ENCODE assay signal across 21 cellular contexts in the genomic region with DNA sequence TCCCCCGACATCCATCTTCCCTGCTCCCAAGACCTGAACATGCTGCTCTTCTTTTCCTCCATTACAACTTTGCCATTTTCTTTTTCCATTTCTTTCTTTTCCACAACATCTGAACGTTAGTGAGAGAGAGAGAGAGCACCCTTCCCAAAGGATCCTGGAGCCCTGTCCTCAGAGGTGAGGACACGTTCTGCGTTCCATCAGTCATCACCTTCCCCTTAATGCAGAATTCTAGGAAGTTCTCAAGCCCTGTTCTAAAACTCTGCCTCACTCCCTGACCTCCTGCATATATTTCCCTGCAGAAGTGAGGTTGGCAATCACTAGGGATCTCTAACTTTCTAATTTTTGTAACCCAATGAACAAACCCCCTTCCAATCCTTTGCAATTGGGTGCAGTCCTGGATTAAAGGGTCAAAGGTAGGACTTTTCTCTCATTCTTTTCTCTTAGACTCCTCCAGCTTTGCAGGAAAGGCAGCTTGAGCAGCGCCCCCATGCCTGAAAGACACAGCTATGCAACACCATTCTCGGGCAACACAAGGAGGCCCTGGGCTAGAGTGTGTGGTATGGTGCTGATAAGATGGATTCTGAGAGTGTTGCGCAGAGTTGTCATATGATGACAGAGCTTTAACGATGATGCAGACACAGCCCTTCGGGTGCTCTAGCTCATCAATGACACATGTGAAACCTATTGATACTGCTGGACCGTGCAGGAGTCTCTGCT. TPM values are rescaled to one million over a fixed set of nuclear protein-coding genes. Genes with fewer than 3 reads are reported as not detected.
DNase-seq lines count a peak whose midpoint lies in the region; ATAC-seq, FAIRE-seq and TF ChIP-seq lines count a peak whose summit lies in the region.
"Had no signal": no experiment of that assay in that cellular context is flagged by ENCODE, and none has a peak within 500 bp of the region (broad histone marks: within the 10 kb centered on the region; RNA-seq: fewer than 3 reads in every experiment).

No MANE protein-coding gene starts in this region.

- H3K4me1 ChIP-seq in H9 (ENCODE audit: insufficient read depth, low read length) (no peaks in the 10 kb centered on the region), endodermal cell (ENCODE audit: control insufficient read depth, insufficient read depth, low read length) (peaks cover 2% of the 10 kb centered on the region)
- H3K4me1 ChIP-seq: BE2C, HAP-1 had no signal

- no peak for TF ChIP-seq CTCF in D721Med (IDR thresholded peaks at IDR 0.05; ENCODE audit: insufficient read depth, missing control alignments)
- TF ChIP-seq CTCF in H9 (conservative IDR thresholded peaks at IDR 0.05): no peak; the same call in none of the 3 replicates
- TF ChIP-seq CTCF in endodermal cell (conservative IDR thresholded peaks at IDR 0.05): peak; percentile 59

- intact Hi-C loops in left ventricle myocardium superior (cut with micrococcal nuclease): no loop called here

- H3K4me3 ChIP-seq in endodermal cell (ENCODE audit: low read length): no peak overlapping the region
- H3K4me3 ChIP-seq: HAP-1 had no signal

- no peaks in the 10 kb centered on the region for H3K79me2 ChIP-seq in H9 (ENCODE audit: insufficient read depth, low read length)

- H3K36me3 Mint-ChIP-seq in H9 (ENCODE audit: insufficient read depth in 1 of 3, low read depth in 3 of 3): no peaks in the 10 kb centered on the region
- H3K36me3 Mint-ChIP-seq in endodermal cell (ENCODE audit: low read depth): no peaks in the 10 kb centered on the region

- H3K27me3 Mint-ChIP-seq in H9 (ENCODE audit: low read depth): peaks cover 16% of the 10 kb centered on the region
- no peaks in the 10 kb centered on the region for H3K27me3 Mint-ChIP-seq in endodermal cell (ENCODE audit: insufficient read depth)

- H4K8ac ChIP-seq in H9 (replicated peaks; ENCODE audit: insufficient read length, low read depth, low read length): no peak overlapping the region

- H3T11ph ChIP-seq in H9 (ENCODE audit: low read length): no peak overlapping the region

- H3K9me3 ChIP-seq in H9 (ENCODE audit: control insufficient read depth, low read depth, low read length) (no peaks in the 10 kb centered on the region), endodermal cell (ENCODE audit: control insufficient read depth, low read length) (peaks cover 3% of the 10 kb centered on the region)
- H3K9me3 ChIP-seq: BE2C, HAP-1 had no signal

- H3K23ac ChIP-seq in H9 (ENCODE audit: insufficient read length, low read depth, low read length): no peak overlapping the region

- no peak overlapping the region for H3K27ac ChIP-seq in H9 (ENCODE audit: insufficient read length, low read depth, low read length)
- H3K27ac ChIP-seq in endodermal cell (ENCODE audit: low read depth, low read length): no peak overlapping the region
- H3K27ac ChIP-seq: KMS-11 had no signal

- H3K4ac ChIP-seq in H9 (ENCODE audit: low read depth, low read length): no peak overlapping the region

- no peak overlapping the region for H2AK5ac ChIP-seq in H9 (ENCODE audit: insufficient read length, low read length)

- H3K4me3 Mint-ChIP-seq in H9 (no peak overlapping the region), endodermal cell (no peak overlapping the region)

- no peak overlapping the region for H2BK15ac ChIP-seq in H9 (ENCODE audit: low read depth, low read length)

- no peak overlapping the region for H3K4me2 ChIP-seq in H9 (ENCODE audit: insufficient read depth, insufficient read length, low read length)
- H3K4me2 ChIP-seq: KMS-11 had no signal

- no peak overlapping the region for H3K18ac ChIP-seq in H9 (ENCODE audit: insufficient read length, low read depth, low read length)

- no peaks in the 10 kb centered on the region for H4K20me1 ChIP-seq in H9 (ENCODE audit: control insufficient read depth, insufficient read depth, insufficient read length)

- no peak overlapping the region for H2BK120ac ChIP-seq in H9 (ENCODE audit: low read depth, low read length, poor library complexity, severe bottlenecking)

- H2BK5ac ChIP-seq in H9 (ENCODE audit: insufficient read length, low read length): no peak overlapping the region

- H2BK20ac ChIP-seq in H9 (ENCODE audit: low read depth, low read length, poor library complexity, severe bottlenecking): no peak overlapping the region

- no peak overlapping the region for H3K14ac ChIP-seq in H9 (ENCODE audit: insufficient read depth, low read length)

- H3K23me2 ChIP-seq in H9 (ENCODE audit: insufficient read length, low read depth, low read length, poor library complexity, severe bottlenecking): no peaks in the 10 kb centered on the region

- no peaks in the 10 kb centered on the region for H3K36me3 ChIP-seq in endodermal cell (ENCODE audit: control insufficient read depth, insufficient read depth, low read length)
- H3K36me3 ChIP-seq: BE2C, HAP-1 had no signal

- H4K5ac ChIP-seq in H9 (ENCODE audit: insufficient read length, low read depth, low read length): no peak overlapping the region

- FAIRE-seq in D721Med (lab: Jason Lieb, UNC): peak; percentile 21
- FAIRE-seq: HTR-8/SVneo, RCC 7860 had no signal

- no peak overlapping the region for H2BK12ac ChIP-seq in H9 (ENCODE audit: insufficient read length, low read depth, low read length)

- no CpG with 5 or more reads among the region's 10 CpGs for WGBS in H9 (ENCODE audit: extremely low coverage, insufficient read length, low lambda C conversion rate)
- 88 to 93% methylated on average over 8 to 10 of the region's 10 CpGs for WGBS in endodermal cell (ENCODE audit: insufficient coverage in 1 of 2, insufficient read length in 1 of 2), 2 experiments

- H3K79me1 ChIP-seq in H9 (ENCODE audit: insufficient read depth, low read depth, low read length, poor library complexity, severe bottlenecking): no peaks in the 10 kb centered on the region

- DNase-seq in D721Med (ENCODE audit: insufficient read length, low spot score) (no peak), H9 (peak; percentile 37), endodermal cell (peak; percentile 62), left ventricle myocardium superior (no peak), MV-4-11 (lab: John Stamatoyannopoulos, UW) (no peak), activated T-cell treated with anti-CD3 and anti-CD28 coated beads for 4 hours (no peak), NCI-H526 treated with DMSO at 0.1 percent for 48 hours (lab: John Stamatoyannopoulos, UW) (no peak)
- DNase-seq: BE2C, DMS79, NCI-H1105, NCI-H2029 treated with DMSO at 0.1 percent for 48 hours, NCI-H226, NCI-H524, NCI-H82 had no signal

- H3K27me3 ChIP-seq in H9 (ENCODE audit: insufficient read depth, low read length) (no peaks in the 10 kb centered on the region), endodermal cell (ENCODE audit: control insufficient read depth, insufficient read depth, low read length, poor library complexity, severe bottlenecking) (no peaks in the 10 kb centered on the region)
- H3K27me3 ChIP-seq: BE2C had no signal

- ATAC-seq in left ventricle myocardium superior: peak; percentile 96
- no peak for ATAC-seq in GM19467 (IDR thresholded peaks at IDR 0.05; ENCODE audit: unreplicated experiment)

- no peak overlapping the region; a peak in 1 of 7 replicates for H3K27ac Mint-ChIP-seq in H9
- no peak overlapping the region for H3K27ac Mint-ChIP-seq in endodermal cell

- no peak overlapping the region for H2AFZ ChIP-seq in H9 (ENCODE audit: low read length)

- peaks cover 4 to 9% of the 10 kb centered on the region in 2 experiments for H3K4me1 Mint-ChIP-seq in H9
- H3K4me1 Mint-ChIP-seq in endodermal cell: peaks cover 32% of the 10 kb centered on the region

- no peaks in the 10 kb centered on the region for H3K9me3 Mint-ChIP-seq in H9
- H3K9me3 Mint-ChIP-seq in endodermal cell: no peaks in the 10 kb centered on the region

- no peak overlapping the region for H4K91ac ChIP-seq in H9 (ENCODE audit: insufficient read length, low read depth, low read length)

- H3K56ac ChIP-seq in H9 (ENCODE audit: insufficient read length, low read depth, low read length): no peak overlapping the region

- H3K9ac ChIP-seq in H9 (ENCODE audit: extremely low read depth, insufficient read length, low read length) (no peak overlapping the region), endodermal cell (ENCODE audit: extremely low read depth, low read length, poor library complexity, severe bottlenecking) (no peak overlapping the region)
- H3K9ac ChIP-seq: KMS-11 had no signal

RNA-seq across cellular contexts. Expression of gene TNR, which starts 59.2 kb away (rescaled TPM):
- total RNA-seq in H9 (2021) (0.02 TPM in 1 of 2 replicates, not detected in the other), endodermal cell (1 to 10 TPM in 1 of 2 donors, under 1 TPM in 1; 0.62 to 3.2 TPM), left ventricle myocardium superior (not detected)
- 0.04 TPM for polyA plus RNA-seq in endodermal cell (2013, experiment 1 of 2)
- polyA plus RNA-seq in endodermal cell (2013, experiment 2 of 2): 0.08 TPM
- total RNA-seq: A673, SK-MEL-5 had no signal

Comparison
In these comparisons a context has a peak if more than half of its experiments do, and no peak if none do; other contexts are left out.
1. DNase-seq: peak in H9 (single experiment) and endodermal cell (single experiment); none in D721Med (single experiment), left ventricle myocardium superior (single experiment), MV-4-11 (single experiment), activated T-cell treated with anti-CD3 and anti-CD28 coated beads for 4 hours (single experiment) and NCI-H526 treated with DMSO at 0.1 percent for 48 hours (single experiment).